ENCODE assay signal across 8 cellular contexts in genomic region chr15:73972984-73973682, GRCh38. TPM values are rescaled to one million over a fixed set of nuclear protein-coding genes. Genes with fewer than 3 reads are reported as not detected.
DNase-seq lines count a peak whose midpoint lies in the region; ATAC-seq and TF ChIP-seq lines count a peak whose summit lies in the region.

No MANE protein-coding gene starts in this region.

- intact Hi-C loops in left cardiac atrium (cut with DNase I) (loop anchor here (1.0 to 10.0 kb wide), 3 partner anchors 62 to 332 kb away; no protein-coding TSS in a partner anchor), vagina (cut with DNase I) (loop anchor here (5.0 to 10.0 kb wide), 2 partner anchors 69 to 162 kb away; partner anchors contain the start of gene ISLR2)

- TF ChIP-seq CTCF in GM12873 (IDR thresholded peaks at IDR 0.05; ENCODE audit: insufficient read depth, low read depth, low read length, missing control alignments) (peak; percentile 92), vagina (IDR thresholded peaks at IDR 0.05) (peak; percentile 78 to 95 (median 89))

- TF ChIP-seq POLR2A in vagina (IDR thresholded peaks at IDR 0.05) = no peak

- peak overlapping the region in 2 of 3 donors; percentile 17 to 43 for H3K4me3 Mint-ChIP-seq in T-cell
- H3K4me3 Mint-ChIP-seq in activated naive CD8-positive, alpha-beta T cell treated with anti-CD3 and anti-CD28 coated beads, Interleukin-2, amount 50 U/mL, for 24 hours = no peak overlapping the region

- H3K4me1 Mint-ChIP-seq in T-cell = peaks cover 31 to 34% (median 34%) of the 10 kb centered on the region in 3 donors
- peaks cover 27% of the 10 kb centered on the region for H3K4me1 Mint-ChIP-seq in activated naive CD8-positive, alpha-beta T cell treated with anti-CD3 and anti-CD28 coated beads, Interleukin-2, amount 50 U/mL, for 24 hours

- ATAC-seq in T-cell (replicated peaks in 1 of 4) (peak; percentile 82 to 85 (median 84)), left cardiac atrium (peak; percentile 91 to 93), GM21786 (IDR thresholded peaks at IDR 0.05; ENCODE audit: unreplicated experiment) (no peak)
- peak; percentile 76 for ATAC-seq in activated naive CD8-positive, alpha-beta T cell treated with anti-CD3 and anti-CD28 coated beads, Interleukin-2, amount 50 U/mL, for 24 hours

- DNase-seq in NCI-H1105 treated with DMSO at 0.1 percent for 48 hours (lab: John Stamatoyannopoulos, UW) (peak; percentile 58), T-cell (peak; percentile 53 to 80 (median 69)), left cardiac atrium (peak; percentile 89), vagina (ENCODE audit: extremely low spot score in 2 of 2) (no peak)
- peak; percentile 83 for DNase-seq in activated naive CD8-positive, alpha-beta T cell treated with anti-CD3 and anti-CD28 coated beads, Interleukin-2, amount 50 U/mL, for 24 hours

- no peaks in the 10 kb centered on the region for H3K9me3 ChIP-seq in vagina

- POLR2A ChIA-PET in T-cell (lab: Charles Lee) = interaction anchor here (0.5 to 0.7 kb wide), 2 partner anchors 17 to 23 kb away, joined by 4 to 5 read pairs; no protein-coding TSS in a partner anchor

- H3K27me3 ChIP-seq in rectal smooth muscle tissue (ENCODE audit: control insufficient read depth, insufficient read depth, low read length) (no peaks in the 10 kb centered on the region), vagina (no peaks in the 10 kb centered on the region)

- no peaks in the 10 kb centered on the region for H3K4me1 ChIP-seq in rectal smooth muscle tissue (ENCODE audit: control insufficient read depth, insufficient read depth, low read length)
- peaks cover 11% of the 10 kb centered on the region for H3K4me1 ChIP-seq in vagina

- peaks cover 4 to 20% of the 10 kb centered on the region in 2 donors for H3K27me3 Mint-ChIP-seq in T-cell
- peaks cover 19% of the 10 kb centered on the region for H3K27me3 Mint-ChIP-seq in activated naive CD8-positive, alpha-beta T cell treated with anti-CD3 and anti-CD28 coated beads, Interleukin-2, amount 50 U/mL, for 24 hours

- H3K9ac ChIP-seq in rectal smooth muscle tissue (ENCODE audit: low read length) = no peak overlapping the region

- no peaks in the 10 kb centered on the region for H3K36me3 ChIP-seq in rectal smooth muscle tissue (ENCODE audit: control insufficient read depth, insufficient read depth, low read length)
- no peaks in the 10 kb centered on the region for H3K36me3 ChIP-seq in vagina

- no peaks in the 10 kb centered on the region for H3K9me3 Mint-ChIP-seq in T-cell
- peaks cover 3% of the 10 kb centered on the region for H3K9me3 Mint-ChIP-seq in activated naive CD8-positive, alpha-beta T cell treated with anti-CD3 and anti-CD28 coated beads, Interleukin-2, amount 50 U/mL, for 24 hours

- H3K27ac ChIP-seq in rectal smooth muscle tissue (ENCODE audit: low read depth, low read length) (no peak overlapping the region), vagina (no peak overlapping the region)

- peak overlapping the region in 1 of 2 donors; percentile 43 for H3K27ac Mint-ChIP-seq in T-cell
- H3K27ac Mint-ChIP-seq in activated naive CD8-positive, alpha-beta T cell treated with anti-CD3 and anti-CD28 coated beads, Interleukin-2, amount 50 U/mL, for 24 hours = no peak overlapping the region

- H3K36me3 Mint-ChIP-seq in T-cell = no peaks in the 10 kb centered on the region
- H3K36me3 Mint-ChIP-seq in activated naive CD8-positive, alpha-beta T cell treated with anti-CD3 and anti-CD28 coated beads, Interleukin-2, amount 50 U/mL, for 24 hours (ENCODE audit: low read depth) = peaks cover 4% of the 10 kb centered on the region

- H3K4me3 ChIP-seq in rectal smooth muscle tissue (ENCODE audit: low read length) (peak overlapping the region; percentile 48), vagina (peak overlapping the region; percentile 16 to 25)

- CTCF ChIA-PET in T-cell (lab: Charles Lee) = interaction anchor here (0.6 to 3.8 kb wide), 33 partner anchors 9 to 1069 kb away, joined by 3 to 19 read pairs (median 4); partner anchors contain the start of genes PML (in 2 of the 2) and STOML1 (in 1 of the 2)

RNA-seq across cellular contexts. Expression of gene STOML1, which starts 19.0 kb away (rescaled TPM):
- total RNA-seq in T-cell (10 to 100 TPM in 3 of 5 donors, 1 to 10 TPM in 2; 5.1 to 13.4 (median 12.0) TPM), left cardiac atrium (10 to 100 TPM; 20.3 to 21.1 TPM), vagina (15.0 TPM)

RNA-seq across cellular contexts. Expression of gene PML, which starts 21.4 kb away (rescaled TPM):
- total RNA-seq in T-cell = 10 to 100 TPM; 43.0 to 79.8 (median 60.7) TPM
- 10 to 100 TPM; 23.4 to 38.7 TPM for total RNA-seq in left cardiac atrium
- total RNA-seq in vagina = 107 TPM

RNA-seq across cellular contexts. Expression of gene LOXL1, which starts 46.9 kb away (rescaled TPM):
- total RNA-seq in T-cell (1 to 10 TPM; 1.4 to 4.8 (median 1.6) TPM), left cardiac atrium (10 to 100 TPM; 12.0 to 31.5 TPM), vagina (29.0 TPM)

Comparison
In these comparisons a context has a peak if more than half of its experiments do, and no peak if none do; other contexts are left out.
1. DNase-seq: peak in NCI-H1105 treated with DMSO at 0.1 percent for 48 hours (single experiment), T-cell (34 of 34), activated naive CD8-positive, alpha-beta T cell treated with anti-CD3 and anti-CD28 coated beads, Interleukin-2, amount 50 U/mL, for 24 hours (single experiment) and left cardiac atrium (single experiment); none in vagina (0 of 2).